13 cellular contexts compared by ENCODE assay signal in genomic region chr3:56302417-56302816, GRCh38.
DNase-seq lines count a peak whose midpoint lies in the region; ATAC-seq and TF ChIP-seq lines count a peak whose summit lies in the region.
"Had no signal": no experiment of that assay in that cellular context is flagged by ENCODE, and none has a peak within 500 bp of the region (broad histone marks: within the 10 kb centered on the region; RNA-seq: fewer than 3 reads in every experiment).

No MANE protein-coding gene starts in this region.

- ATAC-seq in T-helper 17 cell, result no peak
- ATAC-seq: activated CD4-positive, CD25-positive, alpha-beta regulatory T cell treated with anti-CD3 and anti-CD28 coated beads, Interleukin-2, amount 50 U/mL, for 24 hours; heart right ventricle had no signal

- H3K9me3 Mint-ChIP-seq in neural crest cell, result peaks cover 4% of the 10 kb centered on the region

- H3K9me3 ChIP-seq in mammary epithelial cell (replicated peaks; ENCODE audit: insufficient read depth, low read length) (no peaks in the 10 kb centered on the region), T-helper 17 cell (ENCODE audit: control insufficient read depth, low read length, poor library complexity, severe bottlenecking) (no peaks in the 10 kb centered on the region)
- H3K9me3 ChIP-seq: heart right ventricle had no signal

- intact Hi-C loops in mammary epithelial cell (cut with micrococcal nuclease), result no loop called here

- dilution Hi-C loops in mammary epithelial cell (cut with HindIII; ENCODE audit: low sequenced_read_pairs), result no loop called here

- no peak overlapping the region for H3K4me2 ChIP-seq in mammary epithelial cell (ENCODE audit: insufficient read depth, low read depth, low read length)

- no peaks in the 10 kb centered on the region for H3K36me3 ChIP-seq in mammary epithelial cell (ENCODE audit: insufficient read depth, low read length)
- H3K36me3 ChIP-seq: heart right ventricle had no signal

- no peaks in the 10 kb centered on the region for H4K20me1 ChIP-seq in mammary epithelial cell (ENCODE audit: insufficient read depth, low read length)

- H3K27ac Mint-ChIP-seq in neural crest cell (ENCODE audit: unreplicated experiment) (no peak overlapping the region), T-helper 17 cell (no peak overlapping the region)

- DNase-seq in GM12865 (ENCODE audit: low read depth), result no peak
- DNase-seq in Kasumi-1 (lab: John Stamatoyannopoulos, UW), result peak; percentile 19 to 25
- DNase-seq in mammary epithelial cell, result no peak
- DNase-seq in neural crest cell (ENCODE audit: low read depth, low spot score), result no peak
- no peak for DNase-seq in nucleus accumbens (lab: John Stamatoyannopoulos, UW)
- DNase-seq in C1 segment of cervical spinal cord (lab: John Stamatoyannopoulos, UW), result no peak
- DNase-seq in T-helper 17 cell, result no peak
- DNase-seq: activated naive CD4-positive, alpha-beta T cell; dermis blood vessel endothelial cell; GF-D8; heart right ventricle; NCI-H2081 had no signal

- BruUV-seq in mammary epithelial cell (replicated peaks; lab: Mats Ljungman, UMichigan), result no TSS peak

- peaks cover 2% of the 10 kb centered on the region for H3K36me3 Mint-ChIP-seq in neural crest cell (ENCODE audit: low read depth)
- H3K36me3 Mint-ChIP-seq in T-helper 17 cell (ENCODE audit: low read depth), result no peaks in the 10 kb centered on the region

- H3K27me3 ChIP-seq in mammary epithelial cell (ENCODE audit: insufficient read depth, low read length), result no peaks in the 10 kb centered on the region
- H3K27me3 ChIP-seq: heart right ventricle had no signal

- H2AFZ ChIP-seq in mammary epithelial cell (ENCODE audit: low read depth, low read length), result no peak overlapping the region

- TF ChIP-seq CTCF in GM12865 (IDR thresholded peaks at IDR 0.05; ENCODE audit: insufficient read depth, low read depth, low read length, missing control alignments) (peak; percentile 28), mammary epithelial cell (conservative IDR thresholded peaks at IDR 0.05 in 1 of 2, IDR thresholded peaks at IDR 0.05 in 1 of 2; ENCODE audit: extremely low read depth in 1 of 2, insufficient read depth in 1 of 2, low read depth in 1 of 2, low read length in 2 of 2) (peak; percentile 12 to 37), neural crest cell (conservative IDR thresholded peaks at IDR 0.05) (peak; percentile 42)

- H3K4me3 Mint-ChIP-seq in neural crest cell, result no peak overlapping the region
- H3K4me3 Mint-ChIP-seq in T-helper 17 cell, result no peak overlapping the region

- H3K9ac ChIP-seq in mammary epithelial cell (ENCODE audit: insufficient read depth, low read length), result no peak overlapping the region

- CTCF ChIA-PET in mammary epithelial cell (lab: Charles Lee; ENCODE audit: low non-redundant PET), result interaction anchor here (0.7 kb wide), 1 partner anchor 1872 kb away, joined by 4 read pairs; no protein-coding TSS in a partner anchor

- in situ Hi-C loops in mammary epithelial cell (cut with MboI; ENCODE audit: low sequenced_read_pairs in 2 of 2), result no loop called here

- H3K79me2 ChIP-seq in mammary epithelial cell (ENCODE audit: insufficient read depth, low read length), result no peaks in the 10 kb centered on the region

- H3K27me3 Mint-ChIP-seq in neural crest cell (ENCODE audit: low read depth) (no peaks in the 10 kb centered on the region), T-helper 17 cell (peaks cover 31% of the 10 kb centered on the region)

- no peaks in the 10 kb centered on the region for H3K4me1 ChIP-seq in mammary epithelial cell (ENCODE audit: insufficient read depth, low read length)
- H3K4me1 ChIP-seq: heart right ventricle had no signal

- H3K4me1 Mint-ChIP-seq in neural crest cell (peaks cover 11% of the 10 kb centered on the region), T-helper 17 cell (peaks cover 3% of the 10 kb centered on the region)

- H3K4me3 ChIP-seq in GM12865 (ENCODE audit: low read depth, low read length) (no peak overlapping the region), mammary epithelial cell (replicated peaks in 1 of 3; ENCODE audit: insufficient read depth in 1 of 3, low read depth in 2 of 3, low read length in 3 of 3) (no peak overlapping the region)
- H3K4me3 ChIP-seq: heart right ventricle had no signal

- WGBS in mammary epithelial cell (ENCODE audit: low coverage, missing lambda C conversion rate), result 80% methylated on average over 2 of the region's 2 CpGs

- H3K27ac ChIP-seq in mammary epithelial cell (ENCODE audit: insufficient read depth, low read depth, low read length), result no peak overlapping the region
- H3K27ac ChIP-seq: heart right ventricle had no signal

Comparison
In these comparisons a context has a peak if more than half of its experiments do, and no peak if none do; other contexts are left out.
1. DNase-seq: peak in Kasumi-1 (2 of 2); none in GM12865 (single experiment), mammary epithelial cell (single experiment), neural crest cell (single experiment), nucleus accumbens (0 of 56), C1 segment of cervical spinal cord (0 of 14) and T-helper 17 cell (0 of 3).
2. Peak in every context shown above with its lines, with median percentiles within 50 percentile points of each other: CTCF ChIP-seq.